In genomic region chr12:121535150-121536057, GRCh38 we compare ENCODE assay signal across 8 cellular contexts. TPM values are rescaled to one million over a fixed set of nuclear protein-coding genes. Genes with fewer than 3 reads are reported as not detected.
DNase-seq lines count a peak whose midpoint lies in the region; ATAC-seq and TF ChIP-seq lines count a peak whose summit lies in the region.

No MANE protein-coding gene starts in this region.

- H4K20me1 ChIP-seq in GM23338 (replicated peaks; ENCODE audit: insufficient read depth) = peaks cover 58% of the 10 kb centered on the region

- peaks cover 38% of the 10 kb centered on the region for H3F3A ChIP-seq in GM23338 (replicated peaks; ENCODE audit: low read depth)

- H3K36me3 Mint-ChIP-seq in GM23338 (ENCODE audit: low read depth) = peaks cover 61% of the 10 kb centered on the region
- H3K36me3 Mint-ChIP-seq in activated CD4-positive, alpha-beta memory T cell treated with anti-CD3 and anti-CD28 coated beads, Interleukin-2, amount 10 ng/mL, durations not matched to agents 7 days and 5 days (ENCODE audit: low read depth) = peaks cover 31% of the 10 kb centered on the region
- peaks cover 32% of the 10 kb centered on the region for H3K36me3 Mint-ChIP-seq in stimulated activated memory B cell treated with anti-CD40 and anti-IgM and Interleukin-4, amounts not matched to agents 10 μg/mL and 1 μg/mL and 100 μg/mL, for 72 hours

- ATAC-seq in GM23338 (no peak), HG03565 (IDR thresholded peaks at IDR 0.05; ENCODE audit: unreplicated experiment) (no peak), HG02759 (IDR thresholded peaks at IDR 0.05; ENCODE audit: unreplicated experiment) (no peak), GM21367 (IDR thresholded peaks at IDR 0.05; ENCODE audit: unreplicated experiment) (no peak)
- no peak for ATAC-seq in stimulated activated memory B cell treated with anti-CD40 and anti-IgM and Interleukin-4, amounts not matched to agents 10 μg/mL and 1 μg/mL and 100 μg/mL, for 72 hours

- H2AFZ ChIP-seq in GM23338 = no peak overlapping the region

- no peak overlapping the region for H3K27ac Mint-ChIP-seq in GM23338
- peak overlapping the region; percentile 69 for H3K27ac Mint-ChIP-seq in activated CD4-positive, alpha-beta memory T cell treated with anti-CD3 and anti-CD28 coated beads, Interleukin-2, amount 10 ng/mL, durations not matched to agents 7 days and 5 days
- peak overlapping the region; percentile 96 for H3K27ac Mint-ChIP-seq in stimulated activated memory B cell treated with anti-CD40 and anti-IgM and Interleukin-4, amounts not matched to agents 10 μg/mL and 1 μg/mL and 100 μg/mL, for 72 hours

- DNase-seq in GM23338 (ENCODE audit: low spot score) (no peak), NCI-H345 treated with DMSO at 0.1 percent for 48 hours (lab: John Stamatoyannopoulos, UW; ENCODE audit: unreplicated experiment) (no peak)
- DNase-seq in activated CD4-positive, alpha-beta memory T cell treated with anti-CD3 and anti-CD28 coated beads, Interleukin-2, amount 10 ng/mL, durations not matched to agents 7 days and 5 days = no peak

- peak overlapping the region; percentile 57 for H3K4me3 Mint-ChIP-seq in GM23338
- no peak overlapping the region for H3K4me3 Mint-ChIP-seq in activated CD4-positive, alpha-beta memory T cell treated with anti-CD3 and anti-CD28 coated beads, Interleukin-2, amount 10 ng/mL, durations not matched to agents 7 days and 5 days
- H3K4me3 Mint-ChIP-seq in stimulated activated memory B cell treated with anti-CD40 and anti-IgM and Interleukin-4, amounts not matched to agents 10 μg/mL and 1 μg/mL and 100 μg/mL, for 72 hours = peak overlapping the region; percentile 93

- CTCF ChIA-PET in activated CD4-positive, alpha-beta memory T cell treated with anti-CD3 and anti-CD28 coated beads, Interleukin-2, amount 10 ng/mL, durations not matched to agents 7 days and 5 days (lab: Charles Lee) = interaction anchor here (1.6 kb wide), 1 partner anchor 31 kb away, joined by 4 read pairs; no protein-coding TSS in a partner anchor

- no peak overlapping the region for H3K27ac ChIP-seq in GM23338 (ENCODE audit: low read depth)

- peaks cover 4% of the 10 kb centered on the region for H3K27me3 ChIP-seq in GM23338 (ENCODE audit: insufficient read depth)

- H3K79me2 ChIP-seq in GM23338 (replicated peaks; ENCODE audit: insufficient read depth) = peaks cover 71% of the 10 kb centered on the region

- H3K9me2 ChIP-seq in GM23338 (ENCODE audit: insufficient read depth) = no peaks in the 10 kb centered on the region

- H3K27me3 Mint-ChIP-seq in GM23338 (ENCODE audit: insufficient read depth, low read depth, poor library complexity) = peaks cover 27% of the 10 kb centered on the region
- H3K27me3 Mint-ChIP-seq in activated CD4-positive, alpha-beta memory T cell treated with anti-CD3 and anti-CD28 coated beads, Interleukin-2, amount 10 ng/mL, durations not matched to agents 7 days and 5 days = no peaks in the 10 kb centered on the region
- H3K27me3 Mint-ChIP-seq in stimulated activated memory B cell treated with anti-CD40 and anti-IgM and Interleukin-4, amounts not matched to agents 10 μg/mL and 1 μg/mL and 100 μg/mL, for 72 hours = no peaks in the 10 kb centered on the region

- H3K4me2 ChIP-seq in GM23338 = peak overlapping the region; percentile 94

- H3K4me1 Mint-ChIP-seq in GM23338 = peaks cover 70% of the 10 kb centered on the region
- H3K4me1 Mint-ChIP-seq in activated CD4-positive, alpha-beta memory T cell treated with anti-CD3 and anti-CD28 coated beads, Interleukin-2, amount 10 ng/mL, durations not matched to agents 7 days and 5 days = peaks cover 61% of the 10 kb centered on the region
- H3K4me1 Mint-ChIP-seq in stimulated activated memory B cell treated with anti-CD40 and anti-IgM and Interleukin-4, amounts not matched to agents 10 μg/mL and 1 μg/mL and 100 μg/mL, for 72 hours = peaks cover 70% of the 10 kb centered on the region

- no peaks in the 10 kb centered on the region for H3K9me3 Mint-ChIP-seq in GM23338
- H3K9me3 Mint-ChIP-seq in activated CD4-positive, alpha-beta memory T cell treated with anti-CD3 and anti-CD28 coated beads, Interleukin-2, amount 10 ng/mL, durations not matched to agents 7 days and 5 days = no peaks in the 10 kb centered on the region
- no peaks in the 10 kb centered on the region for H3K9me3 Mint-ChIP-seq in stimulated activated memory B cell treated with anti-CD40 and anti-IgM and Interleukin-4, amounts not matched to agents 10 μg/mL and 1 μg/mL and 100 μg/mL, for 72 hours

- peaks cover 25% of the 10 kb centered on the region; the same call in 1 of the 2 replicates for H3K36me3 ChIP-seq in GM23338 (ENCODE audit: insufficient read depth)

- no peak for TF ChIP-seq CTCF in GM23338 (conservative IDR thresholded peaks at IDR 0.05; ENCODE audit: low read depth in 2 of 2)

- H3K4me3 ChIP-seq in GM23338 = peak overlapping the region; percentile 71
- peak overlapping the region; percentile 13 for H3K4me3 ChIP-seq in iPS-11a (ENCODE audit: low read depth, low read length)

- peaks cover 44% of the 10 kb centered on the region for H3K4me1 ChIP-seq in GM23338 (ENCODE audit: insufficient read depth)

- POLR2A ChIA-PET in activated CD4-positive, alpha-beta memory T cell treated with anti-CD3 and anti-CD28 coated beads, Interleukin-2, amount 10 ng/mL, durations not matched to agents 7 days and 5 days (lab: Charles Lee) = interaction anchor here (0.8 to 2.0 kb wide), 3 partner anchors 44 to 134 kb away, joined by 3 to 22 read pairs (median 12); partner anchors contain the start of genes MORN3 and ORAI1

TF ChIP-seq in GM23338, 12 proteins besides CTCF, POLR2A, EP300 and RAD21 (continues in another document):
- no peak for TF ChIP-seq STAT1 (IDR thresholded peaks at IDR 0.05; ENCODE audit: unreplicated experiment)
- no peak for TF ChIP-seq POLR2AphosphoS5 (IDR thresholded peaks at IDR 0.05; ENCODE audit: low read depth)
- TF ChIP-seq CREB1 (CRISPR knock-in tag; IDR thresholded peaks at IDR 0.05; ENCODE audit: low read depth) = no peak
- TF ChIP-seq ZNF331 (CRISPR knock-in tag; IDR thresholded peaks at IDR 0.05; ENCODE audit: low read depth) = no peak
- no peak for TF ChIP-seq ZNF114 (CRISPR knock-in tag; IDR thresholded peaks at IDR 0.05)
- TF ChIP-seq ZNF462 (CRISPR knock-in tag; IDR thresholded peaks at IDR 0.05) = no peak
- TF ChIP-seq NANOG (IDR thresholded peaks at IDR 0.05; ENCODE audit: borderline replicate concordance) = no peak

RNA-seq across cellular contexts. Expression of gene KDM2B, which starts 45.4 kb away (rescaled TPM):
- total RNA-seq in GM23338 (2014; rRNA removed; shearing (Covaris generic)) = 137 and 161 TPM in 2 replicates
- 59.4 and 64.4 TPM in 2 replicates for polyA plus RNA-seq in GM23338 (2016; fragmentation: Nextera tagmentation; extraction: Ambion mirVana)
- total RNA-seq in activated CD4-positive, alpha-beta memory T cell treated with anti-CD3 and anti-CD28 coated beads, Interleukin-2, amount 10 ng/mL, durations not matched to agents 7 days and 5 days = 10 to 100 TPM; 59.8 to 62.6 TPM
